In the genomic region with DNA sequence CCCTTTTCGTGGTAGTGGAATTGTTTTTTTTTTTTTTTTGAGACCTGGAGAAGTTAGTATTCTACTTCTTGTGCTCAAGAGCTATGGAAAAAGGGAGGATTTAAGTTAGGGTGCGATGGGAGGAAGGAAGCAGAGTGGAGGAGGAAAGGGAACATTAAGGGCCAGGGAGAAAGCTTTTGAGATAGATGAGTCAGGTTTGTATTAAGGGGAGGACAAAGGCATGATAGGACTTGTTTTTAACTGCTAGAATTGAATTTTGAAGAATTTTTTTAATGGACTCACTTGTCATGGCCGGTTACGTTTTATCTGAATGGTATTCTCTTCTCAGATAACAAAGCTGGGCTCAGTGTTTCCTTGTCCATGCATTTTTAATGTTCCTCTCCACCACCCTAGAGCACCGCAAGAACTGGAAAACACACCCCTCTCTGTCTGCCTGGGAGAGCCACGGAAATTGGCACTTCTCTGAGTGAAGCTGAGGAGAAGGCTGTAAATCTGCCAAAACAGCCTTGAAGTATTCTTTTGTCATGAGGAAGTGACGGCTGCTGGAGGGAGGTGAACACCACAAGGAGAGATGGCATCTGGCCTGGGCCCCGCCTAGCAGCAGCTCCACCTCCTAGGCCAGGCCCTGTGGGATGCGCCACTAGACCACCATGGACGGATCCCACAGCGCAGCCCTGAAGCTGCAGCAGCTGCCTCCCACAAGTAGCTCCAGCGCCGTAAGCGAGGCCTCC, we compare ENCODE assay signal across 1 cellular context.
TF ChIP-seq lines count a peak whose summit lies in the region.

No MANE protein-coding gene starts in this region.

TF ChIP-seq in K562, 482 proteins besides CTCF, POLR2A, EP300 and RAD21 (continued from another document and continues in another):
- TF ChIP-seq, protein P1, sequence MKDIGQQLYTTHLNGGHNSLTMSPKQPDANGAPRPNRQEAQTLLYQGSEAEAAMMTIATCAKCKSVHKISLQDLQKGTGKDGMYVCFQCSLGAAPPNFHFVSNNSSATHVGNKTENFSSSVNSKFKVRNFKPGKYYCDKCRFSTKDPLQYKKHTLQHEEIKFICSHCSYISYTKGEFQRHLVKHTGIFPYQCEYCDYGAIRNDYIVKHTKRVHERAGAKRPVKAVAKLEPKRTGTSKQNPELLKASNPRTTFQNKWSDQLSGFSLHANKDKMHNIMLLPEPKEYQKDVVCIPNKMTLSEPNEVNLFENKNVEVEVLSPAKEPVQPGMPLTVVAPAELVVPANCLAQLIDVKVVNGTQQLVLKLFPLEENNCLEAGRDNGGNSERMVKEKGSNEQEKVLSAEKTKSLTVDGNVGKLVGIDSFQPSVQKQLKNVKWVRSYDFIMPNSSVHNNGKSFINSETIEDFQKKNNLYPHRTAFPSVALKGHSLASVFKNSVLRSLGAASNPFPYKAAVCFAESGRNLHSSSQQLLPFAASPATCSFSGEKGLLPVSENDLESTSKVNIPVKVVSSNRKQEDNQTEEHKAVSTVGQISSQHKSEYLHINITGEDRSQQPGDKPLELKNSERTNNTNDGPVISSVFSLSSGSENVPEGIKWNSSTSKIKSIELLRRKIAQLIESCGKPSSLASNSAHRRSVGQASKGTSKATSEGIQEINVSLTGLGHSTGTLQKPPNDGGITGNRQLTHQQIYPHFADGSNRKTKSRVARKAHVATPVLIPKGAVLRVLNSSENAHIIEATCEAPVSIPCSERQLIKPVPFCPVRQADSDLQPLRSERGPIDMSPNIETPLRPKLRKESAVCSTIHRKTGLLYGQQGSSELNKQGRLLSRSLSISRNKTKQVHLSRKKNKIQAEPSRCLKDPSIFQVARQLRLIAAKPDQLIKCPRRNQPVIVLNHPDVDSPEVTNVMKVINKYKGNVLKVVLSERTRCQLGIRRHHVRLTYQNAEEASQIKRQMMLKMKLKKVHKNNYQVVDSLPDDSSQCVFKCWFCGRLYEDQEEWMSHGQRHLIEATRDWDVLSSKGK (CRISPR knock-in tag; IDR thresholded peaks at IDR 0.05): no peak
- TF ChIP-seq HDAC2 (IDR thresholded peaks at IDR 0.05) (no peak), ZNF79 (CRISPR knock-in tag; IDR thresholded peaks at IDR 0.05; ENCODE audit: low read depth) (no peak), CHD2 (IDR thresholded peaks at IDR 0.05; ENCODE audit: low read depth, low read length) (no peak), NONO (IDR thresholded peaks at IDR 0.05; ENCODE audit: low read depth in 2 of 2, low read length in 1 of 2) (no peak), ARNT (IDR thresholded peaks at IDR 0.05) (no peak), FOXA1 (IDR thresholded peaks at IDR 0.05; ENCODE audit: borderline replicate concordance) (no peak), NFRKB (IDR thresholded peaks at IDR 0.05; ENCODE audit: low read depth) (no peak), MEF2D (tag; conservative IDR thresholded peaks at IDR 0.05; ENCODE audit: low read depth) (no peak), ZNF239 (CRISPR knock-in tag; IDR thresholded peaks at IDR 0.05) (no peak), XRCC3 (IDR thresholded peaks at IDR 0.05) (no peak), ESRRB (CRISPR knock-in tag; IDR thresholded peaks at IDR 0.05; ENCODE audit: borderline replicate concordance) (no peak), JUND (IDR thresholded peaks at IDR 0.05; ENCODE audit: borderline replicate concordance, low read depth, low read length) (peak; percentile 36; the same call in 1 of the 2 replicates), JUND (tag; IDR thresholded peaks at IDR 0.05; ENCODE audit: borderline replicate concordance, low read depth, low read length) (no peak; the same call in 2 of the 3 replicates), RCOR1 (IDR thresholded peaks at IDR 0.05; ENCODE audit: borderline replicate concordance in 1 of 2, low read depth in 2 of 2, low read length in 2 of 2) (peak in 1 of 2 experiments; percentile 84; a peak in 2 of 4 replicates), HSF4 (CRISPR knock-in tag; IDR thresholded peaks at IDR 0.05; ENCODE audit: borderline replicate concordance) (no peak), SAP30 (IDR thresholded peaks at IDR 0.05; ENCODE audit: borderline replicate concordance, insufficient read depth, low read depth, low read length, poor library complexity, severe bottlenecking) (no peak), IFI16 (CRISPR knock-in tag; IDR thresholded peaks at IDR 0.05) (no peak), SREBF1 (IDR thresholded peaks at IDR 0.05; ENCODE audit: borderline replicate concordance, low read depth, low read length) (no peak), CSDE1 (IDR thresholded peaks at IDR 0.05) (0 out of 4 replicates have a peak, but pooled peaks of 1 of the 2 experiments have one; percentile 76), ZNF124 (CRISPR knock-in tag; IDR thresholded peaks at IDR 0.05) (no peak), ZBTB17 (CRISPR knock-in tag; IDR thresholded peaks at IDR 0.05) (no peak), ZEB2 (IDR thresholded peaks at IDR 0.05) (no peak), HMGN3 (IDR thresholded peaks at IDR 0.05; ENCODE audit: borderline replicate concordance, extremely low read depth, insufficient read length, low read depth, low read length) (no peak), ZFP36 (IDR thresholded peaks at IDR 0.05; ENCODE audit: low read depth, low read length, partially characterized antibody) (no peak), ZNF444 (CRISPR knock-in tag; IDR thresholded peaks at IDR 0.05) (no peak), TEAD1 (CRISPR knock-in tag; IDR thresholded peaks at IDR 0.05) (no peak), BHLHE40 (IDR thresholded peaks at IDR 0.05; ENCODE audit: low read length) (0 out of 2 replicates have a peak, but pooled peaks have one; percentile 14), TCF3 (CRISPR knock-in tag; IDR thresholded peaks at IDR 0.05) (peak; percentile 21; the same call in 1 of the 2 replicates), MXI1 (IDR thresholded peaks at IDR 0.05; ENCODE audit: low read depth, low read length) (no peak), ZNF589 (CRISPR knock-in tag; IDR thresholded peaks at IDR 0.05; ENCODE audit: low read depth) (no peak), ARID1B (IDR thresholded peaks at IDR 0.05) (peak; percentile 63), RBM17 (IDR thresholded peaks at IDR 0.05; ENCODE audit: borderline replicate concordance, low read depth, low read length) (no peak), NCOA1 (IDR thresholded peaks at IDR 0.05; ENCODE audit: low read depth) (no peak), PPARD (CRISPR knock-in tag; IDR thresholded peaks at IDR 0.05) (no peak), MBD2 (IDR thresholded peaks at IDR 0.05; ENCODE audit: borderline replicate concordance, low read depth) (no peak), KAT7 (CRISPR knock-in tag; IDR thresholded peaks at IDR 0.05; ENCODE audit: borderline replicate concordance) (0 out of 2 replicates have a peak, but pooled peaks have one; percentile 44), XRCC4 (IDR thresholded peaks at IDR 0.05; ENCODE audit: extremely low read depth, insufficient read depth, insufficient read length) (no peak), ZNF23 (CRISPR knock-in tag; IDR thresholded peaks at IDR 0.05) (no peak), ZNF12 (CRISPR knock-in tag; IDR thresholded peaks at IDR 0.05) (no peak; the same call in 1 of the 2 replicates), HOXB6 (CRISPR knock-in tag; IDR thresholded peaks at IDR 0.05; ENCODE audit: borderline replicate concordance) (no peak), BRD4 (IDR thresholded peaks at IDR 0.05) (no peak), FOXM1 (IDR thresholded peaks at IDR 0.05; ENCODE audit: low read depth) (no peak), FOXM1 (CRISPR knock-in tag; IDR thresholded peaks at IDR 0.05; ENCODE audit: low read depth) (no peak), TCF7 (IDR thresholded peaks at IDR 0.05; ENCODE audit: borderline replicate concordance) (peak; percentile 85; the same call in 1 of the 2 replicates), RFX5 (IDR thresholded peaks at IDR 0.05; ENCODE audit: low read depth, low read length) (no peak), KAT2B (IDR thresholded peaks at IDR 0.05; ENCODE audit: low read depth, low read length) (no peak), KLF10 (CRISPR knock-in tag; IDR thresholded peaks at IDR 0.05) (no peak), ERF (CRISPR knock-in tag; IDR thresholded peaks at IDR 0.05) (no peak), NBN (IDR thresholded peaks at IDR 0.05; ENCODE audit: low read depth) (no peak; the same call in 1 of the 2 replicates), YBX1 (IDR thresholded peaks at IDR 0.05) (no peak), NR1H2 (CRISPR knock-in tag; IDR thresholded peaks at IDR 0.05) (no peak), MEF2A (IDR thresholded peaks at IDR 0.05; ENCODE audit: control insufficient read depth, low read depth, low read length) (no peak), NFXL1 (CRISPR knock-in tag; IDR thresholded peaks at IDR 0.05) (no peak), MTA1 (IDR thresholded peaks at IDR 0.05; ENCODE audit: borderline replicate concordance) (no peak)
- TF ChIP-seq, protein P2, sequence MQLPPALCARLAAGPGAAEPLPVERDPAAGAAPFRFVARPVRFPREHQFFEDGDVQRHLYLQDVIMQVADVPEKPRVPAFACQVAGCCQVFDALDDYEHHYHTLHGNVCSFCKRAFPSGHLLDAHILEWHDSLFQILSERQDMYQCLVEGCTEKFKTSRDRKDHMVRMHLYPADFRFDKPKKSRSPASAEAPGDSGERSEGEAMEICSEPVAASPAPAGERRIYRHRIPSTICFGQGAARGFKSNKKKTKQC (CRISPR knock-in tag; IDR thresholded peaks at IDR 0.05): no peak
- TF ChIP-seq, protein P3, sequence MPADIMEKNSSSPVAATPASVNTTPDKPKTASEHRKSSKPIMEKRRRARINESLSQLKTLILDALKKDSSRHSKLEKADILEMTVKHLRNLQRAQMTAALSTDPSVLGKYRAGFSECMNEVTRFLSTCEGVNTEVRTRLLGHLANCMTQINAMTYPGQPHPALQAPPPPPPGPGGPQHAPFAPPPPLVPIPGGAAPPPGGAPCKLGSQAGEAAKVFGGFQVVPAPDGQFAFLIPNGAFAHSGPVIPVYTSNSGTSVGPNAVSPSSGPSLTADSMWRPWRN (IDR thresholded peaks at IDR 0.05; ENCODE audit: low read depth): no peak
- TF ChIP-seq, protein P4, sequence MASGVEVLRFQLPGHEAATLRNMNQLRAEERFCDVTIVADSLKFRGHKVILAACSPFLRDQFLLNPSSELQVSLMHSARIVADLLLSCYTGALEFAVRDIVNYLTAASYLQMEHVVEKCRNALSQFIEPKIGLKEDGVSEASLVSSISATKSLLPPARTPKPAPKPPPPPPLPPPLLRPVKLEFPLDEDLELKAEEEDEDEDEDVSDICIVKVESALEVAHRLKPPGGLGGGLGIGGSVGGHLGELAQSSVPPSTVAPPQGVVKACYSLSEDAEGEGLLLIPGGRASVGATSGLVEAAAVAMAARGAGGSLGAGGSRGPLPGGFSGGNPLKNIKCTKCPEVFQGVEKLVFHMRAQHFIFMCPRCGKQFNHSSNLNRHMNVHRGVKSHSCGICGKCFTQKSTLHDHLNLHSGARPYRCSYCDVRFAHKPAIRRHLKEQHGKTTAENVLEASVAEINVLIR (CRISPR knock-in tag; IDR thresholded peaks at IDR 0.05): no peak
- TF ChIP-seq, protein P5, sequence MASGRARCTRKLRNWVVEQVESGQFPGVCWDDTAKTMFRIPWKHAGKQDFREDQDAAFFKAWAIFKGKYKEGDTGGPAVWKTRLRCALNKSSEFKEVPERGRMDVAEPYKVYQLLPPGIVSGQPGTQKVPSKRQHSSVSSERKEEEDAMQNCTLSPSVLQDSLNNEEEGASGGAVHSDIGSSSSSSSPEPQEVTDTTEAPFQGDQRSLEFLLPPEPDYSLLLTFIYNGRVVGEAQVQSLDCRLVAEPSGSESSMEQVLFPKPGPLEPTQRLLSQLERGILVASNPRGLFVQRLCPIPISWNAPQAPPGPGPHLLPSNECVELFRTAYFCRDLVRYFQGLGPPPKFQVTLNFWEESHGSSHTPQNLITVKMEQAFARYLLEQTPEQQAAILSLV (tag; IDR thresholded peaks at IDR 0.05): no peak
- TF ChIP-seq, protein P6, sequence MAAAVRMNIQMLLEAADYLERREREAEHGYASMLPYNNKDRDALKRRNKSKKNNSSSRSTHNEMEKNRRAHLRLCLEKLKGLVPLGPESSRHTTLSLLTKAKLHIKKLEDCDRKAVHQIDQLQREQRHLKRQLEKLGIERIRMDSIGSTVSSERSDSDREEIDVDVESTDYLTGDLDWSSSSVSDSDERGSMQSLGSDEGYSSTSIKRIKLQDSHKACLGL (CRISPR knock-in tag; IDR thresholded peaks at IDR 0.05; ENCODE audit: borderline replicate concordance, poor library complexity, severe bottlenecking): no peak
- TF ChIP-seq, protein P7, sequence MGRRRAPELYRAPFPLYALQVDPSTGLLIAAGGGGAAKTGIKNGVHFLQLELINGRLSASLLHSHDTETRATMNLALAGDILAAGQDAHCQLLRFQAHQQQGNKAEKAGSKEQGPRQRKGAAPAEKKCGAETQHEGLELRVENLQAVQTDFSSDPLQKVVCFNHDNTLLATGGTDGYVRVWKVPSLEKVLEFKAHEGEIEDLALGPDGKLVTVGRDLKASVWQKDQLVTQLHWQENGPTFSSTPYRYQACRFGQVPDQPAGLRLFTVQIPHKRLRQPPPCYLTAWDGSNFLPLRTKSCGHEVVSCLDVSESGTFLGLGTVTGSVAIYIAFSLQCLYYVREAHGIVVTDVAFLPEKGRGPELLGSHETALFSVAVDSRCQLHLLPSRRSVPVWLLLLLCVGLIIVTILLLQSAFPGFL (CRISPR knock-in tag; IDR thresholded peaks at IDR 0.05): no peak
- TF ChIP-seq, protein P8, sequence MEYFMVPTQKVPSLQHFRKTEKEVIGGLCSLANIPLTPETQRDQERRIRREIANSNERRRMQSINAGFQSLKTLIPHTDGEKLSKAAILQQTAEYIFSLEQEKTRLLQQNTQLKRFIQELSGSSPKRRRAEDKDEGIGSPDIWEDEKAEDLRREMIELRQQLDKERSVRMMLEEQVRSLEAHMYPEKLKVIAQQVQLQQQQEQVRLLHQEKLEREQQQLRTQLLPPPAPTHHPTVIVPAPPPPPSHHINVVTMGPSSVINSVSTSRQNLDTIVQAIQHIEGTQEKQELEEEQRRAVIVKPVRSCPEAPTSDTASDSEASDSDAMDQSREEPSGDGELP (CRISPR knock-in tag; IDR thresholded peaks at IDR 0.05; ENCODE audit: borderline replicate concordance): peak; percentile 65; the same call in 1 of the 2 replicates
- TF ChIP-seq, protein P9, sequence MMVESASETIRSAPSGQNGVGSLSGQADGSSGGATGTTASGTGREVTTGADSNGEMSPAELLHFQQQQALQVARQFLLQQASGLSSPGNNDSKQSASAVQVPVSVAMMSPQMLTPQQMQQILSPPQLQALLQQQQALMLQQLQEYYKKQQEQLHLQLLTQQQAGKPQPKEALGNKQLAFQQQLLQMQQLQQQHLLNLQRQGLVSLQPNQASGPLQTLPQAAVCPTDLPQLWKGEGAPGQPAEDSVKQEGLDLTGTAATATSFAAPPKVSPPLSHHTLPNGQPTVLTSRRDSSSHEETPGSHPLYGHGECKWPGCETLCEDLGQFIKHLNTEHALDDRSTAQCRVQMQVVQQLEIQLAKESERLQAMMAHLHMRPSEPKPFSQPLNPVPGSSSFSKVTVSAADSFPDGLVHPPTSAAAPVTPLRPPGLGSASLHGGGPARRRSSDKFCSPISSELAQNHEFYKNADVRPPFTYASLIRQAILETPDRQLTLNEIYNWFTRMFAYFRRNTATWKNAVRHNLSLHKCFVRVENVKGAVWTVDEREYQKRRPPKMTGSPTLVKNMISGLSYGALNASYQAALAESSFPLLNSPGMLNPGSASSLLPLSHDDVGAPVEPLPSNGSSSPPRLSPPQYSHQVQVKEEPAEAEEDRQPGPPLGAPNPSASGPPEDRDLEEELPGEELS (CRISPR knock-in tag; IDR thresholded peaks at IDR 0.05; ENCODE audit: borderline replicate concordance): no peak
